Comparison of ENCODE assay signal across 7 cellular contexts in the genomic region with DNA sequence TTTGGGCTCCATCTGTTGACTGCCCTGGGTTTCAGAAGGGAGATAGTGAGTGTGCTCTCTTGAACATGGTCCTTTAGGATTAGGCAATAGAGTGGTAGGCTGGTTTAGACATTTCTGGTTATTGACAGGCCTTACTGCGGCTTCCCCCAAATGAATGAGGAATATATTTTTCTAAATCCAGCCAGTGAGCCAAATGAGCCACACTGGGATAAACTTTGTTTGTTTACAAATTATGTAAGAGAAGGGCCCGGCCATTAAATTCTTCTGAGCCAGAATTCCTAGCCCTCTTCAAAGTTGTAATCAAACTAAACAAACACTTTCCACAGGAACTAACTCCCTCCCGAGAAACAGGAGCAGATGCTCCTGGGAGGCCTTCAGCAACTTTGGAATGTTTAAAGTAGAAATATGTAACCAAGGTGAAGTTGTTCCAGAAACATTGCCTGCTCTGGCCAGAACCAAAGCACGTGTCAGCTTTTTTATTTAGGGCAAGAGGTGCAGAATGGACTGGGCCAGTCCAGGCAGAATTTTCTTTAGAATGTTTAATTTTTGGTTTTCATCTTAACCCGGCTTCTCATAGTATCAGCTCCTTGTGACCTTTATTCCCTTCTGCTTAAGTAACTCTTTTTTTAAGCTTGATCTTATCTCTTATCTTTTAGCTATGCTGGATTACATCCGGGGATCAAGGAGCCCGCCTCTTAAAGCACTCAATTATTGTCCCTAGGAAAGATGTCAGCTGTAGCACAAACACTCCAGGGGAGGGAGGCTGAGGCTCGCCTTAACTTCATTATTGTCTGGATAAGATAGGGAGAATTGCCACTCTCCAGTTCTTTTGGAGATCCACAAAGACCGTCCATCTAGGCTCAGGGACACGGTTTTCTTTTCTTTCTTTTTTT. TPM values are rescaled to one million over a fixed set of nuclear protein-coding genes. Genes with fewer than 3 reads are reported as not detected.
DNase-seq lines count a peak whose midpoint lies in the region; ATAC-seq and TF ChIP-seq lines count a peak whose summit lies in the region.

No MANE protein-coding gene starts in this region.

- CTCF ChIA-PET in IMR-90 (lab: Yijun Ruan, JAX): no interaction called here

- H3K79me1 ChIP-seq in IMR-90 (ENCODE audit: low read depth in 1 of 2, low read length in 2 of 2): peaks cover 20 to 40% of the 10 kb centered on the region in 2 experiments
- peaks cover 34% of the 10 kb centered on the region for H3K79me1 ChIP-seq in mesendoderm (ENCODE audit: low read length)

- H3K14ac ChIP-seq in IMR-90 (replicated peaks; ENCODE audit: low read depth, low read length): no peak overlapping the region

- no peak for TF ChIP-seq EP300 in transverse colon (IDR thresholded peaks at IDR 0.05; ENCODE audit: low read depth)

- H4K8ac ChIP-seq in IMR-90 (ENCODE audit: low read depth in 2 of 2, low read length in 2 of 2) (no peak overlapping the region), mesendoderm (ENCODE audit: low read depth, low read length) (no peak overlapping the region)

- peaks cover 68% of the 10 kb centered on the region for H3K79me2 ChIP-seq in mesendoderm (ENCODE audit: control insufficient read depth, insufficient read depth, low read length)

- H2BK15ac ChIP-seq in IMR-90 (ENCODE audit: low read depth, low read length) (no peak overlapping the region), mesendoderm (replicated peaks; ENCODE audit: low read depth) (peak overlapping the region; percentile 76)

- H3K4me3 ChIP-seq in IMR-90 (ENCODE audit: insufficient read depth, low read depth, low read length) (no peak overlapping the region), dorsolateral prefrontal cortex (no peak overlapping the region), mesendoderm (ENCODE audit: low read length) (no peak overlapping the region), transverse colon (no peak overlapping the region)

- H4K20me1 ChIP-seq in IMR-90 (ENCODE audit: insufficient read depth, low read length): peaks cover 22% of the 10 kb centered on the region

- ATAC-seq in IMR-90 (ENCODE audit: low read depth) (peak; percentile 86), HG03565 (IDR thresholded peaks at IDR 0.05; ENCODE audit: unreplicated experiment) (no peak)

- H3K36me3 ChIP-seq in IMR-90 (ENCODE audit: control insufficient read depth, insufficient read depth, low read length) (no peaks in the 10 kb centered on the region), mesendoderm (ENCODE audit: control insufficient read depth, insufficient read depth, low read length) (no peaks in the 10 kb centered on the region), transverse colon (no peaks in the 10 kb centered on the region)

- TF ChIP-seq POLR2A in IMR-90 (IDR thresholded peaks at IDR 0.05; ENCODE audit: low read depth, low read length) (no peak), transverse colon (IDR thresholded peaks at IDR 0.05) (no peak)

- H3K27ac ChIP-seq in IMR-90 (ENCODE audit: insufficient read depth, low read length) (peak overlapping the region; percentile 26; the same call in 1 of the 2 replicates), dorsolateral prefrontal cortex (peak overlapping the region; percentile 15 to 95 (median 79)), mesendoderm (ENCODE audit: low read depth, low read length) (peak overlapping the region; percentile 86), transverse colon (peak overlapping the region; percentile 64 to 71 (median 64))

- H3K9ac ChIP-seq in IMR-90 (ENCODE audit: low read depth, low read length): no peak overlapping the region
- peak overlapping the region; percentile 22 for H3K9ac ChIP-seq in mesendoderm (ENCODE audit: low read length)

- no peak overlapping the region for H2BK5ac ChIP-seq in IMR-90 (ENCODE audit: low read depth, low read length, poor library complexity, severe bottlenecking)
- H2BK5ac ChIP-seq in mesendoderm (ENCODE audit: low read length): no peak overlapping the region

- intact Hi-C loops in IMR-90 (cut with micrococcal nuclease): no loop called here
- intact Hi-C loops in dorsolateral prefrontal cortex (cut with DNase I): no loop called here
- intact Hi-C loops in transverse colon (cut with DNase I; ENCODE audit: low total_unique reads): no loop called here

- no peak overlapping the region for H2AFZ ChIP-seq in IMR-90 (replicated peaks; ENCODE audit: low read length, poor library complexity)

- no TSS peak for BruUV-seq in IMR-90 (replicated peaks; lab: Mats Ljungman, UMichigan)

- H2BK20ac ChIP-seq in IMR-90 (ENCODE audit: low read depth, low read length): no peak overlapping the region

- H2AK5ac ChIP-seq in IMR-90 (ENCODE audit: low read depth, low read length): no peak overlapping the region
- no peak overlapping the region for H2AK5ac ChIP-seq in mesendoderm (ENCODE audit: low read length)

- no peaks in the 10 kb centered on the region for H3K27me3 ChIP-seq in IMR-90 (ENCODE audit: control insufficient read depth, insufficient read depth, low read length)
- H3K27me3 ChIP-seq in dorsolateral prefrontal cortex: no peaks in the 10 kb centered on the region
- no peaks in the 10 kb centered on the region for H3K27me3 ChIP-seq in mesendoderm (ENCODE audit: insufficient read depth, low read length, poor library complexity)
- no peaks in the 10 kb centered on the region for H3K27me3 ChIP-seq in transverse colon

- no peak overlapping the region for H2AK9ac ChIP-seq in IMR-90 (replicated peaks; ENCODE audit: low read depth, low read length, poor library complexity)

- peaks cover 7% of the 10 kb centered on the region for H3K4me1 ChIP-seq in IMR-90 (ENCODE audit: control insufficient read depth, insufficient read depth, low read length)
- peaks cover 11% of the 10 kb centered on the region for H3K4me1 ChIP-seq in mesendoderm (ENCODE audit: control insufficient read depth, low read depth, low read length)
- H3K4me1 ChIP-seq in transverse colon: peaks cover 4 to 50% (median 27%) of the 10 kb centered on the region in 4 donors

- H3K56ac ChIP-seq in IMR-90 (ENCODE audit: extremely low read depth, insufficient read depth, low read length): no peak overlapping the region
- H3K56ac ChIP-seq in mesendoderm (ENCODE audit: low read length): peak overlapping the region; percentile 37

- in situ Hi-C loops in IMR-90 (cut with MboI; ENCODE audit: low sequenced_read_pairs) (no loop called here), transverse colon (cut with MboI; ENCODE audit: low pct_ligation_motif_present in 1 of 4, low pct_unique_long_range_greater_than_20kb in 1 of 4, low sequenced_read_pairs in 3 of 4) (no loop called here)

- 0% methylated on average over 1 of the region's 10 CpGs; no CpG with 5 or more reads in 1 of the 2 experiments for WGBS in IMR-90 (ENCODE audit: extremely low coverage in 2 of 2, insufficient read length in 1 of 2), 2 experiments
- no CpG with 5 or more reads among the region's 10 CpGs for WGBS in mesendoderm (ENCODE audit: extremely low coverage, insufficient coverage, low lambda C conversion rate)
- 19 to 36% methylated on average over 3 to 10 of the region's 10 CpGs for WGBS in transverse colon (ENCODE audit: low coverage in 1 of 2), 2 donors

- peak overlapping the region; percentile 47; the same call in 1 of the 2 replicates for H3K4me2 ChIP-seq in IMR-90 (ENCODE audit: low read depth, low read length)
- peak overlapping the region; percentile 8 for H3K4me2 ChIP-seq in mesendoderm (ENCODE audit: low read length)

- H3K9me3 ChIP-seq in IMR-90 (ENCODE audit: control insufficient read depth, insufficient read depth, low read length) (no peaks in the 10 kb centered on the region), transverse colon (no peaks in the 10 kb centered on the region)

- H3K9me1 ChIP-seq in IMR-90 (ENCODE audit: insufficient read depth, low read length): peaks cover 9% of the 10 kb centered on the region; the same call in 1 of the 2 replicates

- POLR2A ChIA-PET in IMR-90 (lab: Charles Lee; ENCODE audit: unreplicated experiment): interaction anchor here (0.5 kb wide), 1 partner anchor 102 kb away, joined by 7 read pairs; no protein-coding TSS in a partner anchor

- peak; percentile 65 for DNase-seq in IMR-90
- DNase-seq in dorsolateral prefrontal cortex: no peak
- peak; percentile 90 for DNase-seq in mesendoderm
- no peak for DNase-seq in transverse colon
- no peak for DNase-seq in T-helper 2 cell
- DNase-seq in DMS79 treated with DMSO at 0.1 percent for 48 hours (lab: John Stamatoyannopoulos, UW): no peak

- H2BK120ac ChIP-seq in IMR-90 (ENCODE audit: low read depth, low read length) (no peak overlapping the region), mesendoderm (ENCODE audit: low read depth, low read length) (no peak overlapping the region)

- no peak overlapping the region for H3K18ac ChIP-seq in IMR-90 (ENCODE audit: low read depth, low read length)
- peak overlapping the region; percentile 77 for H3K18ac ChIP-seq in mesendoderm (ENCODE audit: low read length)

- no peak for TF ChIP-seq RAD21 in IMR-90 (IDR thresholded peaks at IDR 0.05; ENCODE audit: low read length)

- dilution Hi-C loops in IMR-90 (cut with HindIII; ENCODE audit: low sequenced_read_pairs, unreplicated experiment): no loop called here

- H4K5ac ChIP-seq in IMR-90 (ENCODE audit: low read depth, low read length): no peak overlapping the region
- no peak overlapping the region for H4K5ac ChIP-seq in mesendoderm (ENCODE audit: low read length)

- no peak for TF ChIP-seq CTCF in IMR-90 (conservative IDR thresholded peaks at IDR 0.05; ENCODE audit: low read depth, low read length)
- no peak for TF ChIP-seq CTCF in dorsolateral prefrontal cortex (IDR thresholded peaks at IDR 0.05 in 54 of 56, conservative IDR thresholded peaks at IDR 0.05 in 2 of 56; ENCODE audit: low read depth in 1 of 56, partially characterized antibody in 56 of 56)
- no peak for TF ChIP-seq CTCF in transverse colon (IDR thresholded peaks at IDR 0.05)

- no peak overlapping the region for H3K4ac ChIP-seq in IMR-90 (ENCODE audit: low read depth, low read length)
- no peak overlapping the region for H3K4ac ChIP-seq in mesendoderm (ENCODE audit: low read depth, low read length)

- no peak overlapping the region for H3K23ac ChIP-seq in IMR-90 (ENCODE audit: low read depth, low read length)
- H3K23ac ChIP-seq in mesendoderm (ENCODE audit: low read length): no peak overlapping the region

- no peak overlapping the region for H4K91ac ChIP-seq in IMR-90 (ENCODE audit: insufficient read depth, low read depth, low read length)

TF ChIP-seq in IMR-90, 13 proteins besides CTCF, POLR2A, EP300 and RAD21 (continues in another document):
- TF ChIP-seq CHD1 (IDR thresholded peaks at IDR 0.05; ENCODE audit: low read depth, low read length): no peak
- peak; percentile 80 for TF ChIP-seq CEBPB (IDR thresholded peaks at IDR 0.05; ENCODE audit: low read depth, low read length)

RNA-seq across cellular contexts. Expression of gene ZNRF3, which starts 28.7 kb away (rescaled TPM):
- total RNA-seq in IMR-90 (2012; rRNA removed) (1.4 TPM in 2 replicates), dorsolateral prefrontal cortex (10 to 100 TPM; 13.3 to 65.5 (median 24.6) TPM), transverse colon (10 to 100 TPM in 1 of 4 donors, 1 to 10 TPM in 3; 4.5 to 10.7 (median 8.3) TPM)
- 2.4 and 3.3 TPM in 2 replicates for polyA plus RNA-seq in IMR-90 (2012; rRNA removed)
- polyA plus RNA-seq in IMR-90 (2012; cell fraction: cytosol; rRNA removed): 1.4 and 3.5 TPM in 2 replicates
- 2.1 and 5.4 TPM in 2 replicates for polyA plus RNA-seq in IMR-90 (2012; cell fraction: nucleus; rRNA removed; ENCODE audit: low replicate concordance)
- 12.2 TPM for polyA plus RNA-seq in mesendoderm (2013, experiment 1 of 2)
- 11.9 TPM for polyA plus RNA-seq in mesendoderm (2013, experiment 2 of 2)

Comparison
In these comparisons a context has a peak if more than half of its experiments do, and no peak if none do; other contexts are left out.
1. DNase-seq: peak in IMR-90 (single experiment) and mesendoderm (single experiment); none in dorsolateral prefrontal cortex (0 of 10), transverse colon (single experiment), T-helper 2 cell (0 of 5) and DMS79 treated with DMSO at 0.1 percent for 48 hours (single experiment).
2. H3K27ac ChIP-seq: peak in every context shown above with its lines; median percentile 86 in mesendoderm; 79 in dorsolateral prefrontal cortex; 64 in transverse colon; 26 in IMR-90.